ENCODE assay signal across 21 cellular contexts in genomic region chr19:43622956-43623355, GRCh38. TPM values are rescaled to one million over a fixed set of nuclear protein-coding genes. Genes with fewer than 3 reads are reported as not detected.
DNase-seq lines count a peak whose midpoint lies in the region; ATAC-seq, FAIRE-seq and TF ChIP-seq lines count a peak whose summit lies in the region.
"Had no signal": no experiment of that assay in that cellular context is flagged by ENCODE, and none has a peak within 500 bp of the region (broad histone marks: within the 10 kb centered on the region; RNA-seq: fewer than 3 reads in every experiment).

No MANE protein-coding gene starts in this region.

- no peak overlapping the region; the same call in 1 of the 2 replicates for H3K4me2 ChIP-seq in K562 (ENCODE audit: insufficient read depth, low read length)
- H3K4me2 ChIP-seq in osteoblast (ENCODE audit: insufficient read depth, low read length) = no peak overlapping the region
- no peak overlapping the region for H3K4me2 ChIP-seq in smooth muscle cell
- H3K4me2 ChIP-seq: A549, BLaER1 had no signal

- no peak for ATAC-seq in K562
- ATAC-seq: A549 had no signal

- no peaks in the 10 kb centered on the region for H3F3A ChIP-seq in smooth muscle cell (ENCODE audit: low read depth)

- BruUV-seq in A673 (replicated peaks; lab: Mats Ljungman, UMichigan) (no TSS peak), K562 (replicated peaks; lab: Mats Ljungman, UMichigan) (no TSS peak)

- H3K4me3 ChIP-seq in A673 (ENCODE audit: low read depth, low read length, poor library complexity, severe bottlenecking) (no peak overlapping the region), K562 (no peak overlapping the region), osteoblast (ENCODE audit: insufficient read depth, low read length) (no peak overlapping the region), smooth muscle cell (no peak overlapping the region)
- H3K4me3 ChIP-seq: A549, BLaER1 had no signal

- H3K9ac ChIP-seq in K562 (ENCODE audit: insufficient read depth in 1 of 2, low read depth in 2 of 2, low read length in 2 of 2) (0 out of 4 replicates have a peak overlapping the region, but pooled peaks of 1 of the 2 experiments have one; percentile 43), smooth muscle cell (ENCODE audit: low read depth) (no peak overlapping the region)
- H3K9ac ChIP-seq: BLaER1 had no signal

- no peak for TF ChIP-seq RAD21 in K562 (CRISPR knock-in tag; conservative IDR thresholded peaks at IDR 0.05 in 1 of 2, IDR thresholded peaks at IDR 0.05 in 1 of 2)

- no peak for FAIRE-seq in K562 (lab: Jason Lieb, UNC)
- FAIRE-seq: A549 had no signal

- CTCF ChIA-PET in A673 (lab: Charles Lee) (no interaction called here), K562 (lab: Yijun Ruan, JAX; ENCODE audit: low intra/inter-chr PET ratio) (no interaction called here)

- H3K27ac ChIP-seq in 22Rv1 = peak overlapping the region; percentile 81
- H3K27ac ChIP-seq in A673 (ENCODE audit: low read depth, low read length, poor library complexity, severe bottlenecking) = peak overlapping the region; percentile 45
- H3K27ac ChIP-seq in K562 (ENCODE audit: extremely low read depth, low read depth, low read length) = peak overlapping the region; percentile 31; the same call in 2 of the 3 replicates
- H3K27ac ChIP-seq in osteoblast (ENCODE audit: low read depth, low read length) = no peak overlapping the region
- H3K27ac ChIP-seq in smooth muscle cell (ENCODE audit: low read depth) = no peak overlapping the region
- H3K27ac ChIP-seq: A549, BLaER1, HL-60 had no signal

- peaks cover 26% of the 10 kb centered on the region for H3K79me2 ChIP-seq in K562 (ENCODE audit: control insufficient read depth, insufficient read depth, low read length)
- peaks cover 11% of the 10 kb centered on the region for H3K79me2 ChIP-seq in osteoblast (ENCODE audit: insufficient read depth, low read length)
- peaks cover 9% of the 10 kb centered on the region for H3K79me2 ChIP-seq in smooth muscle cell (ENCODE audit: low read depth)

- H4K20me1 ChIP-seq in K562 (replicated peaks; ENCODE audit: control insufficient read depth, insufficient read depth, low read length) (no peaks in the 10 kb centered on the region), osteoblast (ENCODE audit: insufficient read depth, low read length) (no peaks in the 10 kb centered on the region), smooth muscle cell (ENCODE audit: low read depth) (no peaks in the 10 kb centered on the region)
- H4K20me1 ChIP-seq: BLaER1 had no signal

- WGBS in K562 (ENCODE audit: insufficient coverage, low coverage, missing lambda C conversion rate) = 100% methylated on average over 1 of the region's 1 CpG
- WGBS in smooth muscle cell (ENCODE audit: low lambda C conversion rate) = 88% methylated on average over 1 of the region's 1 CpG

- no peak for TF ChIP-seq POLR2A in K562 (conservative IDR thresholded peaks at IDR 0.05)

- intact Hi-C loops in A673 (cut with micrococcal nuclease; ENCODE audit: unreplicated experiment) (no loop called here), K562 (cut with micrococcal nuclease) (loop anchor here (10.0 kb wide), 2 partner anchors 68 to 178 kb away; no protein-coding TSS in a partner anchor)

- no peaks in the 10 kb centered on the region for H3K9me3 ChIP-seq in A673 (ENCODE audit: low read depth, low read length, poor library complexity, severe bottlenecking)
- no peaks in the 10 kb centered on the region for H3K9me3 ChIP-seq in K562 (replicated peaks; ENCODE audit: control insufficient read depth, insufficient read depth, low read depth, low read length)
- no peaks in the 10 kb centered on the region for H3K9me3 ChIP-seq in osteoblast (ENCODE audit: low read depth, low read length)
- H3K9me3 ChIP-seq in smooth muscle cell (replicated peaks; ENCODE audit: low read depth) = no peaks in the 10 kb centered on the region
- H3K9me3 ChIP-seq: A549, BLaER1 had no signal

- H2AFZ ChIP-seq in K562 (ENCODE audit: low read depth, low read length) (no peak overlapping the region), osteoblast (ENCODE audit: low read length) (no peak overlapping the region), smooth muscle cell (ENCODE audit: low read depth) (no peak overlapping the region)

- peaks cover 2% of the 10 kb centered on the region for H3K9me1 ChIP-seq in K562 (ENCODE audit: control insufficient read depth, insufficient read depth, low read length)

- TF ChIP-seq CTCF in 22Rv1 (IDR thresholded peaks at IDR 0.05) (no peak), A673 (conservative IDR thresholded peaks at IDR 0.05; ENCODE audit: low read depth, low read length) (no peak), K562 (IDR thresholded peaks at IDR 0.05 in 2 of 3, conservative IDR thresholded peaks at IDR 0.05 in 1 of 3; ENCODE audit: insufficient read depth in 2 of 3, low read depth in 1 of 3, low read length in 3 of 3) (no peak), osteoblast (IDR thresholded peaks at IDR 0.05; ENCODE audit: extremely low read depth, low read depth, low read length) (no peak), smooth muscle cell (IDR thresholded peaks at IDR 0.05; ENCODE audit: borderline replicate concordance, insufficient read depth, poor library complexity, severe bottlenecking) (no peak)

- DNase-seq in A673 (ENCODE audit: low spot score) (no peak), K562 (ENCODE audit: extremely low read depth in 1 of 4, low spot score in 3 of 4) (no peak), osteoblast (ENCODE audit: insufficient read length, low spot score, missing footprints) (peak; percentile 54), NCI-H1092 treated with DMSO at 0.1 percent for 48 hours (lab: John Stamatoyannopoulos, UW) (no peak), NCI-H69 (lab: John Stamatoyannopoulos, UW) (no peak), smooth muscle cell (lab: John Stamatoyannopoulos, UW; ENCODE audit: unreplicated experiment) (no peak)
- DNase-seq: Calu3; CD4-positive, alpha-beta memory T cell; DMS79 treated with DMSO at 0.1 percent for 48 hours; GF-D8; HCEC 1CT; HFFc6; IMR-90; KBM-7 had no signal

- H3K36me3 ChIP-seq in A673 (ENCODE audit: insufficient read depth, low read length, poor library complexity, severe bottlenecking) (peaks cover 6% of the 10 kb centered on the region), K562 (ENCODE audit: control insufficient read depth, insufficient read depth, low read length) (peaks cover 2% of the 10 kb centered on the region; the same call in 2 of the 3 replicates), osteoblast (ENCODE audit: insufficient read depth, low read length) (no peaks in the 10 kb centered on the region), smooth muscle cell (ENCODE audit: low read depth) (no peaks in the 10 kb centered on the region)

- POLR2A ChIA-PET in A673 (lab: Charles Lee; ENCODE audit: low non-redundant PET) (no interaction called here), K562 (lab: Yijun Ruan, JAX) (no interaction called here)

- no peak for TF ChIP-seq EP300 in K562 (IDR thresholded peaks at IDR 0.05; ENCODE audit: low read length)

- in situ Hi-C loops in K562 (cut with MboI) = no loop called here

- H3K4me1 ChIP-seq in A673 (ENCODE audit: insufficient read depth, low read length, poor library complexity, severe bottlenecking) (peaks cover 9% of the 10 kb centered on the region), K562 (replicated peaks in 1 of 2; ENCODE audit: control insufficient read depth in 2 of 2, insufficient read depth in 2 of 2, low read length in 2 of 2) (peaks cover 46 to 73% of the 10 kb centered on the region in 2 experiments), osteoblast (ENCODE audit: insufficient read depth, low read length) (peaks cover 12% of the 10 kb centered on the region), smooth muscle cell (ENCODE audit: low read depth) (peaks cover 14% of the 10 kb centered on the region)

- no peaks in the 10 kb centered on the region for H3K27me3 ChIP-seq in A673 (replicated peaks; ENCODE audit: insufficient read depth, low read depth, low read length, poor library complexity)
- H3K27me3 ChIP-seq in K562 (ENCODE audit: control insufficient read depth in 2 of 2, insufficient read depth in 2 of 2, low read length in 2 of 2) = no peaks in the 10 kb centered on the region
- no peaks in the 10 kb centered on the region for H3K27me3 ChIP-seq in osteoblast (ENCODE audit: insufficient read depth, low read length)
- H3K27me3 ChIP-seq in smooth muscle cell (ENCODE audit: low read depth) = no peaks in the 10 kb centered on the region
- H3K27me3 ChIP-seq: BLaER1 had no signal

RNA-seq across cellular contexts. Expression of gene ZNF428, which starts 3.5 kb away (rescaled TPM):
- total RNA-seq in A673 (2021) (65.7 and 72.4 TPM in 2 replicates), K562 (2014; rRNA removed) (85.7 and 86.9 TPM in 2 replicates), K562 (2014; rRNA removed; fragmentation: Illumina TruSeq; extraction: Trizol) (8.4 and 8.8 TPM in 2 replicates), K562 (2015; rRNA removed; fragmentation: Illumina TruSeq; extraction: Trizol) (27.5 and 30.4 TPM in 2 replicates), K562 (2021) (42.2 and 49.2 TPM in 2 replicates), osteoblast (31.5 and 37.3 TPM in 2 replicates), smooth muscle cell (12.9 and 20.3 TPM in 2 replicates)
- total RNA-seq in K562 (2011; cell fraction: chromatin; rRNA removed; ENCODE audit: low replicate concordance) = 6.3 and 13.9 TPM in 2 replicates
- total RNA-seq in K562 (2011; cell fraction: nucleolus; rRNA removed) = 8.6 and 12.7 TPM in 2 replicates
- 10.1 and 10.3 TPM in 2 replicates for total RNA-seq in K562 (2011; cell fraction: nucleoplasm; rRNA removed)
- polyA plus RNA-seq in K562 (2011; rRNA removed) (14.9 and 15.9 TPM in 2 replicates), K562 (2014; fragmentation: Illumina TruSeq; extraction: Trizol) (14.9 and 19.1 TPM in 2 replicates), K562 (2014; fragmentation: Nextera tagmentation; extraction: Ambion mirVana) (under 1 TPM; 0.15 to 0.23 TPM), K562 (2014; rRNA removed) (68.7 and 75.7 TPM in 2 replicates), smooth muscle cell (61.4 and 63.1 TPM in 2 replicates)
- polyA plus RNA-seq in K562 (2011; cell fraction: cytosol; rRNA removed) = 17.8 and 32.7 TPM in 2 replicates
- 14.2 and 15.7 TPM in 2 replicates for polyA plus RNA-seq in K562 (2011; cell fraction: nucleus; rRNA removed)
- polyA plus RNA-seq in K562 (2012) = 41.0 and 43.7 TPM in 2 replicates
- 2.5 and 3.4 TPM in 2 replicates for polyA minus RNA-seq in K562 (2011; rRNA and poly(A)+ RNA removed)
- 4.3 and 6.7 TPM in 2 replicates for polyA minus RNA-seq in K562 (2011; cell fraction: cytosol; rRNA and poly(A)+ RNA removed)
- polyA minus RNA-seq in K562 (2011; cell fraction: nucleus; rRNA and poly(A)+ RNA removed) = 4.3 and 6.9 TPM in 2 replicates

RNA-seq across cellular contexts. Expression of gene SRRM5, which starts 11.1 kb away (rescaled TPM):
- total RNA-seq in A673 (2021) (0.62 and 0.66 TPM in 2 replicates), K562 (2014; rRNA removed) (0.08 and 0.09 TPM in 2 replicates), K562 (2014; rRNA removed; fragmentation: Illumina TruSeq; extraction: Trizol) (0.13 and 0.25 TPM in 2 replicates), K562 (2015; rRNA removed; fragmentation: Illumina TruSeq; extraction: Trizol) (0.08 and 0.18 TPM in 2 replicates), K562 (2021) (0.11 and 0.18 TPM in 2 replicates), osteoblast (under 0.01 TPM in 1 of 2 replicates, not detected in the other), smooth muscle cell (0.09 and 0.27 TPM in 2 replicates)
- total RNA-seq in K562 (2011; cell fraction: chromatin; rRNA removed; ENCODE audit: low replicate concordance) = 1.0 and 1.2 TPM in 2 replicates
- 0.33 TPM in 1 of 2 replicates, not detected in the other for total RNA-seq in K562 (2011; cell fraction: nucleolus; rRNA removed)
- total RNA-seq in K562 (2011; cell fraction: nucleoplasm; rRNA removed) = 0.23 and 0.29 TPM in 2 replicates
- polyA plus RNA-seq in K562 (2011; rRNA removed) (0.10 and 0.18 TPM in 2 replicates), K562 (2014; fragmentation: Illumina TruSeq; extraction: Trizol) (0.43 and 0.45 TPM in 2 replicates), K562 (2014; fragmentation: Nextera tagmentation; extraction: Ambion mirVana) (not detected), K562 (2014; rRNA removed) (0.25 and 0.36 TPM in 2 replicates), smooth muscle cell (0.34 TPM in 1 of 2 replicates, not detected in the other)
- polyA plus RNA-seq in K562 (2011; cell fraction: cytosol; rRNA removed) = 0.01 and 0.03 TPM in 2 replicates
- 0.29 and 0.67 TPM in 2 replicates for polyA plus RNA-seq in K562 (2011; cell fraction: nucleus; rRNA removed)
- 0.26 and 0.37 TPM in 2 replicates for polyA plus RNA-seq in K562 (2012)
- 0.12 TPM in 1 of 2 replicates, not detected in the other for polyA minus RNA-seq in K562 (2011; rRNA and poly(A)+ RNA removed)
- polyA minus RNA-seq in K562 (2011; cell fraction: cytosol; rRNA and poly(A)+ RNA removed) = not detected in 2 replicates
- 0.22 TPM in 1 of 2 replicates, not detected in the other for polyA minus RNA-seq in K562 (2011; cell fraction: nucleus; rRNA and poly(A)+ RNA removed)
- total RNA-seq: H4, HT1080, IMR-90 had no signal
- polyA plus RNA-seq: CD14-positive monocyte had no signal

RNA-seq across cellular contexts. Expression of gene CADM4, which starts 16.7 kb away (rescaled TPM):
- total RNA-seq in A673 (2021) = 28.7 and 35.2 TPM in 2 replicates
- total RNA-seq in K562 (2011; cell fraction: chromatin; rRNA removed; ENCODE audit: low replicate concordance) = 2.0 and 2.5 TPM in 2 replicates
- total RNA-seq in K562 (2011; cell fraction: nucleolus; rRNA removed) = 2.6 and 7.0 TPM in 2 replicates
- 0.99 and 4.5 TPM in 2 replicates for total RNA-seq in K562 (2011; cell fraction: nucleoplasm; rRNA removed)
- 1.8 and 2.5 TPM in 2 replicates for total RNA-seq in K562 (2014; rRNA removed)
- total RNA-seq in K562 (2014; rRNA removed; fragmentation: Illumina TruSeq; extraction: Trizol) = 0.61 and 0.87 TPM in 2 replicates
- total RNA-seq in K562 (2015; rRNA removed; fragmentation: Illumina TruSeq; extraction: Trizol) = 0.72 and 1.2 TPM in 2 replicates
- 1.9 and 2.3 TPM in 2 replicates for total RNA-seq in K562 (2021)
- polyA plus RNA-seq in K562 (2011; rRNA removed) = 1.4 and 2.1 TPM in 2 replicates
- 1.9 and 3.5 TPM in 2 replicates for polyA plus RNA-seq in K562 (2011; cell fraction: cytosol; rRNA removed)
- 1.1 and 2.4 TPM in 2 replicates for polyA plus RNA-seq in K562 (2011; cell fraction: nucleus; rRNA removed)
- 2.1 and 2.5 TPM in 2 replicates for polyA plus RNA-seq in K562 (2012)
- 1.3 and 2.2 TPM in 2 replicates for polyA plus RNA-seq in K562 (2014; fragmentation: Illumina TruSeq; extraction: Trizol)
- under 1 TPM; 0.03 to 0.13 TPM for polyA plus RNA-seq in K562 (2014; fragmentation: Nextera tagmentation; extraction: Ambion mirVana)
- 1.7 and 4.6 TPM in 2 replicates for polyA plus RNA-seq in K562 (2014; rRNA removed)
- polyA minus RNA-seq in K562 (2011; rRNA and poly(A)+ RNA removed) = 0.30 and 0.32 TPM in 2 replicates
- 0.86 and 1.5 TPM in 2 replicates for polyA minus RNA-seq in K562 (2011; cell fraction: cytosol; rRNA and poly(A)+ RNA removed)
- polyA minus RNA-seq in K562 (2011; cell fraction: nucleus; rRNA and poly(A)+ RNA removed) = 0.54 and 0.89 TPM in 2 replicates
- 1.2 and 1.4 TPM in 2 replicates for total RNA-seq in osteoblast
- 2.4 and 3.7 TPM in 2 replicates for total RNA-seq in smooth muscle cell
- polyA plus RNA-seq in smooth muscle cell = 1.9 and 8.3 TPM in 2 replicates

RNA-seq across cellular contexts. Expression of gene ZNF576, which starts 26.6 kb away (rescaled TPM):
- 19.2 and 20.3 TPM in 2 replicates for total RNA-seq in A673 (2021)
- 16.8 and 39.5 TPM in 2 replicates for total RNA-seq in K562 (2011; cell fraction: chromatin; rRNA removed; ENCODE audit: low replicate concordance)
- total RNA-seq in K562 (2011; cell fraction: nucleolus; rRNA removed) = 33.8 and 38.9 TPM in 2 replicates
- total RNA-seq in K562 (2011; cell fraction: nucleoplasm; rRNA removed) = 35.0 and 41.2 TPM in 2 replicates
- total RNA-seq in K562 (2014; rRNA removed) = 7.1 and 16.2 TPM in 2 replicates
- 5.6 and 6.8 TPM in 2 replicates for total RNA-seq in K562 (2014; rRNA removed; fragmentation: Illumina TruSeq; extraction: Trizol)
- 8.8 and 9.9 TPM in 2 replicates for total RNA-seq in K562 (2015; rRNA removed; fragmentation: Illumina TruSeq; extraction: Trizol)
- 14.2 and 18.2 TPM in 2 replicates for total RNA-seq in K562 (2021)
- 7.3 and 9.7 TPM in 2 replicates for polyA plus RNA-seq in K562 (2011; rRNA removed)
- polyA plus RNA-seq in K562 (2011; cell fraction: cytosol; rRNA removed) = 14.2 and 34.8 TPM in 2 replicates
- 10.6 and 13.3 TPM in 2 replicates for polyA plus RNA-seq in K562 (2011; cell fraction: nucleus; rRNA removed)
- 12.8 and 12.9 TPM in 2 replicates for polyA plus RNA-seq in K562 (2012)
- polyA plus RNA-seq in K562 (2014; fragmentation: Illumina TruSeq; extraction: Trizol) = 12.5 and 12.7 TPM in 2 replicates
- polyA plus RNA-seq in K562 (2014; fragmentation: Nextera tagmentation; extraction: Ambion mirVana) = 10 to 100 TPM; 12.2 to 18.2 TPM
- 12.8 and 17.4 TPM in 2 replicates for polyA plus RNA-seq in K562 (2014; rRNA removed)
- polyA minus RNA-seq in K562 (2011; rRNA and poly(A)+ RNA removed) = 6.4 and 8.1 TPM in 2 replicates
- 5.5 and 6.7 TPM in 2 replicates for polyA minus RNA-seq in K562 (2011; cell fraction: cytosol; rRNA and poly(A)+ RNA removed)
- polyA minus RNA-seq in K562 (2011; cell fraction: nucleus; rRNA and poly(A)+ RNA removed) = 12.8 and 16.1 TPM in 2 replicates
- 7.4 and 9.4 TPM in 2 replicates for total RNA-seq in osteoblast
- 2.7 and 10.7 TPM in 2 replicates for total RNA-seq in smooth muscle cell
- polyA plus RNA-seq in smooth muscle cell = 13.7 and 14.5 TPM in 2 replicates

RNA-seq across cellular contexts. Expression of gene IRGQ, which starts 27.0 kb away (rescaled TPM):
- total RNA-seq in A673 (2021) = 34.1 and 37.7 TPM in 2 replicates
- 18.5 and 25.1 TPM in 2 replicates for total RNA-seq in K562 (2011; cell fraction: chromatin; rRNA removed; ENCODE audit: low replicate concordance)
- total RNA-seq in K562 (2011; cell fraction: nucleolus; rRNA removed) = 14.3 and 16.3 TPM in 2 replicates
- total RNA-seq in K562 (2011; cell fraction: nucleoplasm; rRNA removed) = 23.6 and 35.4 TPM in 2 replicates
- total RNA-seq in K562 (2014; rRNA removed) = 5.3 and 7.3 TPM in 2 replicates
- total RNA-seq in K562 (2014; rRNA removed; fragmentation: Illumina TruSeq; extraction: Trizol) = 8.8 and 9.6 TPM in 2 replicates
- 7.8 and 7.9 TPM in 2 replicates for total RNA-seq in K562 (2015; rRNA removed; fragmentation: Illumina TruSeq; extraction: Trizol)
- total RNA-seq in K562 (2021) = 16.8 and 19.2 TPM in 2 replicates
- polyA plus RNA-seq in K562 (2011; rRNA removed) = 8.3 and 11.2 TPM in 2 replicates
- 6.4 and 14.2 TPM in 2 replicates for polyA plus RNA-seq in K562 (2011; cell fraction: cytosol; rRNA removed)
- polyA plus RNA-seq in K562 (2011; cell fraction: nucleus; rRNA removed) = 7.0 and 10.7 TPM in 2 replicates
- 2.1 and 2.5 TPM in 2 replicates for polyA plus RNA-seq in K562 (2012)
- 3.4 and 5.1 TPM in 2 replicates for polyA plus RNA-seq in K562 (2014; fragmentation: Illumina TruSeq; extraction: Trizol)
- 10 to 100 TPM in 1 of 2 experiments, 1 to 10 TPM in 1; 3.5 to 11.2 TPM for polyA plus RNA-seq in K562 (2014; fragmentation: Nextera tagmentation; extraction: Ambion mirVana)
- polyA plus RNA-seq in K562 (2014; rRNA removed) = 6.2 and 6.6 TPM in 2 replicates
- 13.0 and 15.6 TPM in 2 replicates for polyA minus RNA-seq in K562 (2011; rRNA and poly(A)+ RNA removed)
- polyA minus RNA-seq in K562 (2011; cell fraction: cytosol; rRNA and poly(A)+ RNA removed) = 8.6 and 11.0 TPM in 2 replicates
- 2.2 and 3.3 TPM in 2 replicates for polyA minus RNA-seq in K562 (2011; cell fraction: nucleus; rRNA and poly(A)+ RNA removed)
- total RNA-seq in osteoblast = 18.9 and 23.2 TPM in 2 replicates
- 11.1 and 13.1 TPM in 2 replicates for total RNA-seq in smooth muscle cell
- polyA plus RNA-seq in smooth muscle cell = 13.1 and 14.3 TPM in 2 replicates

Comparison
In these comparisons a context has a peak if more than half of its experiments do, and no peak if none do; other contexts are left out.
1. H3K27ac ChIP-seq: peak in 22Rv1 (single experiment), A673 (single experiment) and K562 (single experiment); none in osteoblast (single experiment) and smooth muscle cell (single experiment).